In genomic region chr13:35780613-35781012, GRCh38 we compare ENCODE assay signal across 13 cellular contexts.
DNase-seq lines count a peak whose midpoint lies in the region; TF ChIP-seq lines count a peak whose summit lies in the region.
"Had no signal": no experiment of that assay in that cellular context is flagged by ENCODE, and none has a peak within 500 bp of the region (broad histone marks: within the 10 kb centered on the region; RNA-seq: fewer than 3 reads in every experiment).

No MANE protein-coding gene starts in this region.

- H3K36me3 Mint-ChIP-seq in nephron (ENCODE audit: low read depth) = no peaks in the 10 kb centered on the region
- H3K36me3 Mint-ChIP-seq: CD8-positive, alpha-beta T cell had no signal

- H3K4me3 ChIP-seq in WERI-Rb-1 (ENCODE audit: low read depth, low read length) = peak overlapping the region; percentile 16; the same call in 1 of the 2 replicates
- H3K4me3 ChIP-seq: BLaER1 treated with 17β-estradiol and CSF1 and Interleukin-3, amounts not matched to agents 10 nM and 100 nM; GM23338 had no signal

- peak overlapping the region in 2 of 3 experiments; percentile 4 to 74 for H3K27ac Mint-ChIP-seq in nephron
- H3K27ac Mint-ChIP-seq: B cell; CD8-positive, alpha-beta T cell; GM23338 had no signal

- no peaks in the 10 kb centered on the region for H3K27me3 ChIP-seq in WERI-Rb-1 (ENCODE audit: insufficient read depth, low read depth, severe bottlenecking)
- H3K27me3 ChIP-seq: BLaER1 treated with 17β-estradiol and CSF1 and Interleukin-3, amounts not matched to agents 10 nM and 100 nM had no signal

- no peaks in the 10 kb centered on the region for H3K9me3 ChIP-seq in WERI-Rb-1 (ENCODE audit: severe bottlenecking)
- H3K9me3 ChIP-seq: BLaER1 treated with 17β-estradiol and CSF1 and Interleukin-3, amounts not matched to agents 10 nM and 100 nM had no signal

- TF ChIP-seq CTCF in WERI-Rb-1 (IDR thresholded peaks at IDR 0.05; ENCODE audit: low read depth, low read length) (no peak), nephron (IDR thresholded peaks at IDR 0.05; ENCODE audit: unreplicated experiment in 3 of 3) (no peak)

- H3K4me3 Mint-ChIP-seq in nephron = no peak overlapping the region
- H3K4me3 Mint-ChIP-seq: B cell; CD8-positive, alpha-beta T cell; GM23338 had no signal

- no peaks in the 10 kb centered on the region for H3K36me3 ChIP-seq in WERI-Rb-1
- H3K36me3 ChIP-seq: BLaER1 treated with 17β-estradiol and CSF1 and Interleukin-3, amounts not matched to agents 10 nM and 100 nM had no signal

- H3K4me1 Mint-ChIP-seq in nephron = peaks cover 25% of the 10 kb centered on the region
- H3K4me1 Mint-ChIP-seq: B cell had no signal

- H3K27ac ChIP-seq in WERI-Rb-1 = peak overlapping the region; percentile 92
- H3K27ac ChIP-seq: BLaER1 treated with 17β-estradiol and CSF1 and Interleukin-3, amounts not matched to agents 10 nM and 100 nM had no signal

- no peaks in the 10 kb centered on the region for H3K27me3 Mint-ChIP-seq in nephron (ENCODE audit: low read depth)
- H3K27me3 Mint-ChIP-seq: B cell had no signal

- no peaks in the 10 kb centered on the region for H3K9me3 Mint-ChIP-seq in nephron
- H3K9me3 Mint-ChIP-seq: CD8-positive, alpha-beta T cell; GM23338 had no signal

- DNase-seq in COLO829 (ENCODE audit: low spot score) (peak; percentile 13), NCI-H524 treated with DMSO at 0.1 percent for 48 hours (lab: John Stamatoyannopoulos, UW) (peak; percentile 3), WERI-Rb-1 (peak; percentile 41), T-helper 1 cell (no peak)
- DNase-seq in activated naive CD4-positive, alpha-beta T cell (lab: John Stamatoyannopoulos, UW) = no peak
- no peak for DNase-seq in activated CD4-positive, alpha-beta T cell treated with anti-CD3 and anti-CD28 coated beads, Interleukin-2, amount 50 U/mL, for 4 hours
- DNase-seq: CD8-positive, alpha-beta T cell; COR-L47; HCEC 1CT had no signal

Comparison
In these comparisons a context has a peak if more than half of its experiments do, and no peak if none do; other contexts are left out.
1. DNase-seq: peak in COLO829 (single experiment), NCI-H524 treated with DMSO at 0.1 percent for 48 hours (single experiment) and WERI-Rb-1 (single experiment); none in activated naive CD4-positive, alpha-beta T cell (0 of 4), T-helper 1 cell (0 of 5) and activated CD4-positive, alpha-beta T cell treated with anti-CD3 and anti-CD28 coated beads, Interleukin-2, amount 50 U/mL, for 4 hours (0 of 2).